13 cellular contexts compared by ENCODE assay signal in the genomic region with DNA sequence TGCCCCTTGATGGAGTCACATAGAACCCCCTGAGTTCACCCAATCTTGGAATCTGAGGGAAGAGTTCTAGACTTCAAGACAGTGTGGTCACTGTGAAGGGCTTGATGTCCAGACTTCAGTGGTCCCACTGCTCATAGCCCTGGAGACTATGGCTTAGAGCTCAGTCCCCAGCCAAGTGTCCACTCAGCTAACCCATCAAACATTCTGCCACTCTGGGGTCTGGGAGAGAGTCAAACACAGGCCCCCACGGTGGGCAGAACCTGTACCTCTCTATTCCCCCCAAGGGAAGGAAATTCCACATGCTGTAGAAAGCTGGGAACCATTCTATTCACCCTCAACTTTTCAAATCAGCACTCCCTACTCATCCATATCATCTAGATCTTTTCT. TPM values are rescaled to one million over a fixed set of nuclear protein-coding genes. Genes with fewer than 3 reads are reported as not detected.
A peak's percentile ranks its signal among the peaks of the same experiment; 100 is the strongest.
DNase-seq lines count a peak whose midpoint lies in the region; ATAC-seq and TF ChIP-seq lines count a peak whose summit lies in the region.
"Had no signal": no experiment of that assay in that cellular context is flagged by ENCODE, and none has a peak within 500 bp of the region (broad histone marks: within the 10 kb centered on the region; RNA-seq: fewer than 3 reads in every experiment).

No MANE protein-coding gene starts in this region.

- no peaks in the 10 kb centered on the region for H3K27me3 Mint-ChIP-seq in activated T-helper 2 cell treated with anti-CD3 and anti-CD28 coated beads, Interferon-gamma antibody, Interleukin-2, Interleukin-4, amounts not matched to agents 10 μg/mL and 5 μg/mL and 100 μg/mL, durations not matched to agents 14 hours and 24 hours and 36 hours (ENCODE audit: low read depth)

- ATAC-seq in lower lobe of right lung (no peak), HG02884 (IDR thresholded peaks at IDR 0.05; ENCODE audit: unreplicated experiment) (no peak)

- H3K36me3 Mint-ChIP-seq in activated T-helper 2 cell treated with anti-CD3 and anti-CD28 coated beads, Interferon-gamma antibody, Interleukin-2, Interleukin-4, amounts not matched to agents 10 μg/mL and 5 μg/mL and 100 μg/mL, durations not matched to agents 14 hours and 24 hours and 36 hours (ENCODE audit: low read depth) = peaks cover 10% of the 10 kb centered on the region

- H3K36me3 ChIP-seq in lower lobe of right lung (no peaks in the 10 kb centered on the region), stomach smooth muscle (ENCODE audit: control insufficient read depth in 2 of 2, insufficient read depth in 2 of 2, low read length in 2 of 2) (no peaks in the 10 kb centered on the region), BE2C (no peaks in the 10 kb centered on the region)

- H3K4me1 Mint-ChIP-seq in activated T-helper 2 cell treated with anti-CD3 and anti-CD28 coated beads, Interferon-gamma antibody, Interleukin-2, Interleukin-4, amounts not matched to agents 10 μg/mL and 5 μg/mL and 100 μg/mL, durations not matched to agents 14 hours and 24 hours and 36 hours (ENCODE audit: low read depth) = peaks cover 41% of the 10 kb centered on the region

- H3K4me3 ChIP-seq in lower lobe of right lung (no peak overlapping the region), stomach smooth muscle (ENCODE audit: low read length in 2 of 2) (no peak overlapping the region), BE2C (ENCODE audit: low read depth, low read length) (no peak overlapping the region)

- no peak overlapping the region for H3K4me3 Mint-ChIP-seq in activated T-helper 2 cell treated with anti-CD3 and anti-CD28 coated beads, Interferon-gamma antibody, Interleukin-2, Interleukin-4, amounts not matched to agents 10 μg/mL and 5 μg/mL and 100 μg/mL, durations not matched to agents 14 hours and 24 hours and 36 hours (ENCODE audit: low read depth)
- H3K4me3 Mint-ChIP-seq: activated naive CD8-positive, alpha-beta T cell treated with anti-CD3 and anti-CD28 coated beads, Interleukin-2, amount 10 ng/mL, durations not matched to agents 7 days and 5 days; H9; neural crest cell had no signal

- no peaks in the 10 kb centered on the region for H3K9me3 Mint-ChIP-seq in activated T-helper 2 cell treated with anti-CD3 and anti-CD28 coated beads, Interferon-gamma antibody, Interleukin-2, Interleukin-4, amounts not matched to agents 10 μg/mL and 5 μg/mL and 100 μg/mL, durations not matched to agents 14 hours and 24 hours and 36 hours
- H3K9me3 Mint-ChIP-seq: H9, neural crest cell had no signal

- peak overlapping the region; percentile 13 for H3K27ac Mint-ChIP-seq in activated T-helper 2 cell treated with anti-CD3 and anti-CD28 coated beads, Interferon-gamma antibody, Interleukin-2, Interleukin-4, amounts not matched to agents 10 μg/mL and 5 μg/mL and 100 μg/mL, durations not matched to agents 14 hours and 24 hours and 36 hours
- H3K27ac Mint-ChIP-seq: activated naive CD8-positive, alpha-beta T cell treated with anti-CD3 and anti-CD28 coated beads, Interleukin-2, amount 10 ng/mL, durations not matched to agents 7 days and 5 days; H9 had no signal

- no peak overlapping the region for H3K9ac ChIP-seq in stomach smooth muscle (ENCODE audit: low read length in 2 of 2)

- H3K9me3 ChIP-seq in lower lobe of right lung (no peaks in the 10 kb centered on the region), stomach smooth muscle (ENCODE audit: control insufficient read depth in 2 of 2, low read length in 2 of 2) (no peaks in the 10 kb centered on the region), BE2C (no peaks in the 10 kb centered on the region)

- H3K4me1 ChIP-seq in lower lobe of right lung (peaks cover 54% of the 10 kb centered on the region), stomach smooth muscle (ENCODE audit: control insufficient read depth, insufficient read depth, low read length) (peaks cover 27% of the 10 kb centered on the region), BE2C (peaks cover 5% of the 10 kb centered on the region; the same call in 1 of the 2 replicates)

- no peaks in the 10 kb centered on the region for H3K27me3 ChIP-seq in lower lobe of right lung (ENCODE audit: low read depth)
- H3K27me3 ChIP-seq in stomach smooth muscle (ENCODE audit: control insufficient read depth in 1 of 2, insufficient read depth in 2 of 2, low read length in 2 of 2) = no peaks in the 10 kb centered on the region
- no peaks in the 10 kb centered on the region for H3K27me3 ChIP-seq in BE2C

- H3K27ac ChIP-seq in lower lobe of right lung = peak overlapping the region; percentile 86
- H3K27ac ChIP-seq in stomach smooth muscle (ENCODE audit: low read length) = peak overlapping the region; percentile 62

- TF ChIP-seq CTCF in lower lobe of right lung (IDR thresholded peaks at IDR 0.05) (no peak), BE2C (IDR thresholded peaks at IDR 0.05; ENCODE audit: low read depth, low read length) (no peak)

- intact Hi-C loops in activated T-helper 2 cell treated with anti-CD3 and anti-CD28 coated beads, Interferon-gamma antibody, Interleukin-2, Interleukin-4, amounts not matched to agents 10 μg/mL and 5 μg/mL and 100 μg/mL, durations not matched to agents 14 hours and 24 hours and 36 hours (cut with micrococcal nuclease) = loop anchor here (5.0 kb wide), 2 partner anchors 50 to 735 kb away; no protein-coding TSS in a partner anchor
- intact Hi-C loops in lower lobe of right lung (cut with DNase I) = no loop called here

- DNase-seq in HK-2 (ENCODE audit: unreplicated experiment) = peak; percentile 52
- DNase-seq in activated T-helper 2 cell treated with anti-CD3 and anti-CD28 coated beads, Interferon-gamma antibody, Interleukin-2, Interleukin-4, amounts not matched to agents 10 μg/mL and 5 μg/mL and 100 μg/mL, durations not matched to agents 14 hours and 24 hours and 36 hours (ENCODE audit: low spot score) = no peak
- DNase-seq in lower lobe of right lung = no peak
- no peak for DNase-seq in BE2C
- no peak for DNase-seq in activated CD8-positive, alpha-beta memory T cell treated with anti-CD3 and anti-CD28 coated beads for 24 hours
- no peak for DNase-seq in NCI-H146 (lab: John Stamatoyannopoulos, UW)
- DNase-seq: activated naive CD8-positive, alpha-beta T cell treated with anti-CD3 and anti-CD28 coated beads, Interleukin-2, amount 10 ng/mL, durations not matched to agents 7 days and 5 days; H9; NCI-H526 treated with DMSO at 0.1 percent for 48 hours; stimulated activated CD4-positive, alpha-beta T cell treated with anti-CD3 and anti-CD28 coated beads, Interleukin-4, amount 100 ng/mL, for 4 hours had no signal

RNA-seq across cellular contexts. Expression of gene TBC1D22B, which starts 15.5 kb away (rescaled TPM):
- 13.8 and 14.6 TPM in 2 replicates for total RNA-seq in activated T-helper 2 cell treated with anti-CD3 and anti-CD28 coated beads, Interferon-gamma antibody, Interleukin-2, Interleukin-4, amounts not matched to agents 10 μg/mL and 5 μg/mL and 100 μg/mL, durations not matched to agents 14 hours and 24 hours and 36 hours
- total RNA-seq in lower lobe of right lung = 11.5 TPM
- 5.9 TPM for polyA plus RNA-seq in BE2C (2012; ENCODE audit: insufficient read depth, insufficient read length, low read depth)

RNA-seq across cellular contexts. Expression of gene TMEM217, which starts 15.9 kb away (rescaled TPM):
- total RNA-seq in activated T-helper 2 cell treated with anti-CD3 and anti-CD28 coated beads, Interferon-gamma antibody, Interleukin-2, Interleukin-4, amounts not matched to agents 10 μg/mL and 5 μg/mL and 100 μg/mL, durations not matched to agents 14 hours and 24 hours and 36 hours = 4.5 and 4.8 TPM in 2 replicates
- total RNA-seq in lower lobe of right lung = 1.1 TPM
- not detected for polyA plus RNA-seq in BE2C (2012; ENCODE audit: insufficient read depth, insufficient read length, low read depth)
